1 cellular context compared by ENCODE assay signal in the genomic region with DNA sequence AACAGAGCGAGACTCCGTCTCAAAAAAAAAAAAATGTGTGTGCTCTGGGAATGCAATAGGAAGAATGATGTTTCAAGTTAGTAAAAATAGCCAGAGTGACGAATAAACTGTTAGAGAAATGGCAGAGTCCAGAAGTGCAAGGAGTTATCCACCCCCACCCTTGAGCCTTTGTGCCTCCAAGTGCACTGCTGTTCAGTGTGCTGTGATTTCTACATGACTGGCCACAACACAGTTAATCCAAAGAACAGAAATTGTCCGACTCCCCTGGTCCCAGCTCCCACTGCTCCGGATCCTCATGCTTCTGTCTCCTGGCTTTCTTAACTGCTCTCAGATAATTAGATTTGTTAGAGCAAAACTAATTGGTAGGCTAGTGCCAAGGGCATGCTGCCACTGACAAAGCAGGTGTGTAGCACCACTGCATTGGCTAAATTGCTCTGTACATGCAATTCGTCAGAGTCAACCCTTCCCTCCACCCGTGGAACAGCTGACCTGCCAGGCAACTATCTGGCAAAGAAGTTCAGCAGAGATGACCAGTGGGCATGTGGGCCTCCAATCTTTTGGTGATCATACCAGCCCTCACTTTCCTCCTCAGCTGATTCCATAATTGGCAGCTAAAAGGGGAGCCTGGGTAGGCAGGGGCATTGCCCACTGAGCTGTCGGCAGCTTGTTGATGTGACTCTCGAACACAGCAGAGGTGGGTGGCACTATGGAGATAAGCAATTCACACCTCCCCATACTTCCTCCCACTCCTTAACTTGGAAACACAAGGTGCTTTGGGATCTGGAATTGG.
TF ChIP-seq lines count a peak whose summit lies in the region.

No MANE protein-coding gene starts in this region.

TF ChIP-seq in K562, 482 proteins besides CTCF, POLR2A, EP300 and RAD21:
- TF ChIP-seq DEAF1 (CRISPR knock-in tag; IDR thresholded peaks at IDR 0.05) (no peak), ZNF740 (CRISPR knock-in tag; IDR thresholded peaks at IDR 0.05) (no peak), ZNF740 (tag; IDR thresholded peaks at IDR 0.05) (no peak), RHOXF2B (CRISPR knock-in tag; conservative IDR thresholded peaks at IDR 0.05) (no peak), ZNF217 (CRISPR knock-in tag; IDR thresholded peaks at IDR 0.05) (no peak), NRF1 (conservative IDR thresholded peaks at IDR 0.05 in 1 of 2, IDR thresholded peaks at IDR 0.05 in 1 of 2) (no peak)
- TF ChIP-seq, protein P1, sequence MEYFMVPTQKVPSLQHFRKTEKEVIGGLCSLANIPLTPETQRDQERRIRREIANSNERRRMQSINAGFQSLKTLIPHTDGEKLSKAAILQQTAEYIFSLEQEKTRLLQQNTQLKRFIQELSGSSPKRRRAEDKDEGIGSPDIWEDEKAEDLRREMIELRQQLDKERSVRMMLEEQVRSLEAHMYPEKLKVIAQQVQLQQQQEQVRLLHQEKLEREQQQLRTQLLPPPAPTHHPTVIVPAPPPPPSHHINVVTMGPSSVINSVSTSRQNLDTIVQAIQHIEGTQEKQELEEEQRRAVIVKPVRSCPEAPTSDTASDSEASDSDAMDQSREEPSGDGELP (CRISPR knock-in tag; IDR thresholded peaks at IDR 0.05; ENCODE audit: borderline replicate concordance) = 0 out of 2 replicates have a peak, but pooled peaks have one; percentile 17
